Comparison of ENCODE assay signal across 1 cellular context in genomic region chr6:28334272-28335039, GRCh38.
TF ChIP-seq lines count a peak whose summit lies in the region.

No MANE protein-coding gene starts in this region.

TF ChIP-seq in K562, 482 proteins besides CTCF, POLR2A, EP300 and RAD21 (continued from another document):
- TF ChIP-seq BRCA1 (IDR thresholded peaks at IDR 0.05), result no peak
- no peak for TF ChIP-seq BRCA1 (CRISPR knock-in tag; IDR thresholded peaks at IDR 0.05)
- TF ChIP-seq MECOM (CRISPR knock-in tag; IDR thresholded peaks at IDR 0.05), result no peak
- no peak for TF ChIP-seq ZKSCAN1 (IDR thresholded peaks at IDR 0.05; ENCODE audit: low read depth, low read length)
- TF ChIP-seq SMARCB1 (IDR thresholded peaks at IDR 0.05; ENCODE audit: insufficient read length, low read depth), result no peak
- TF ChIP-seq SMARCC2 (IDR thresholded peaks at IDR 0.05; ENCODE audit: low read depth), result no peak
- TF ChIP-seq CHD7 (IDR thresholded peaks at IDR 0.05; ENCODE audit: low read depth, low read length), result no peak
- TF ChIP-seq ZNF316 (IDR thresholded peaks at IDR 0.05), result peak; percentile 96
- TF ChIP-seq, protein P1, sequence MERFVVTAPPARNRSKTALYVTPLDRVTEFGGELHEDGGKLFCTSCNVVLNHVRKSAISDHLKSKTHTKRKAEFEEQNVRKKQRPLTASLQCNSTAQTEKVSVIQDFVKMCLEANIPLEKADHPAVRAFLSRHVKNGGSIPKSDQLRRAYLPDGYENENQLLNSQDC (CRISPR knock-in tag; IDR thresholded peaks at IDR 0.05), result no peak
